In the genomic region with DNA sequence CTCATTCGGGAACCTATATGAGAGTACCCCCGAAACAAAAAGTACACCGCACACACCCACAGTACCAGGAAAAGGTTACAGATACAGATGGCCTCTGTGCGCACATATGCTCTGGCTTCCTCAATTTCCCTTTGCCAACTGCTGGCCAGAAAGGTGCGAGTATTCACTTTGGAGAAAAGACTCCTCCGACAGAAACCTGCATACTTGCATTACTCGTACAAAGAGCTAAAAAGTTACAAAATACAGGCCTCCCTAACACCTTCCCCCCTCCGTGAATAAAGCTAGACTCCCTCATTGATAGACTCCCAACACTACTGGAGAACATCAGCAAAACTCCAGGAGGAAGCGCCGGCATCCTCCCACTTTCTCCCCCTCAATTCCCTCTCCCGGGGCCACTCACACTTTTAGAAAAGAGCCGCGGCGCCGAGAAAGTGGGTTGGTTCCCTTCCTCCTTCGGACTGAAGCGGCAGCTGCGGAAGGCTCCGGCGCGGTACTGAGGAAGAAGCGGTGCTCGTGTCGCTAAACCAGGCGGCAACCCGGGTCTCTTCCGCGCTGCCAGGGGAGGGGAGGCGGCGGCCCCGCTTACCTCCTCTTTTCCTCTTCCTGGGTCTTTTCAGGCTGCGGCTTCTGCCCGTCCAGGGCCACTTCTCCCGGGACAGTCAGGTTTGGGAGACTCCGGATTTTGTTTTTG, we compare ENCODE assay signal across 8 cellular contexts. TPM values are rescaled to one million over a fixed set of nuclear protein-coding genes. Genes with fewer than 3 reads are reported as not detected.
A peak's percentile ranks its signal among the peaks of the same experiment; 100 is the strongest.
DNase-seq lines count a peak whose midpoint lies in the region; ATAC-seq, FAIRE-seq and TF ChIP-seq lines count a peak whose summit lies in the region.

No MANE protein-coding gene starts in this region.

- peaks cover 5% of the 10 kb centered on the region for H3K9me1 ChIP-seq in keratinocyte (ENCODE audit: control insufficient read depth, extremely low read depth, insufficient read depth, low read length)

- POLR2A ChIA-PET in HEK293T (lab: Yijun Ruan, JAX) = interaction anchor here (0.8 to 1.3 kb wide), 6 partner anchors 9 to 98 kb away, joined by 3 to 4 read pairs (median 3); no protein-coding TSS in a partner anchor

- dilution Hi-C loops in keratinocyte (cut with MboI; ENCODE audit: extremely low pct_ligation_motif_present, low sequenced_read_pairs) = no loop called here

- H3K36me3 ChIP-seq in brain microvascular endothelial cell (replicated peaks) (no peaks in the 10 kb centered on the region), keratinocyte (ENCODE audit: control insufficient read depth in 2 of 2, extremely low read depth in 1 of 2, insufficient read depth in 2 of 2, low read length in 2 of 2) (peaks cover 4% of the 10 kb centered on the region in 2 experiments)

- peak overlapping the region; percentile 73 for H3K4me2 ChIP-seq in keratinocyte (ENCODE audit: control insufficient read depth, extremely low read depth, insufficient read depth, low read depth, low read length)

- H3K4me3 ChIP-seq in AG10803 (ENCODE audit: low read length) = peak overlapping the region; percentile 72
- peak overlapping the region; percentile 99 for H3K4me3 ChIP-seq in brain microvascular endothelial cell (ENCODE audit: low read depth, low read length)
- peak overlapping the region; percentile 80 to 83 (median 80) for H3K4me3 ChIP-seq in keratinocyte (ENCODE audit: control insufficient read depth in 2 of 3, extremely low read depth in 1 of 3, insufficient read depth in 2 of 3, low read depth in 1 of 3, low read length in 3 of 3)

- H3K9ac ChIP-seq in keratinocyte (ENCODE audit: control insufficient read depth, extremely low read depth, insufficient read depth, low read length) = peak overlapping the region; percentile 97

- CTCF ChIA-PET in HEK293T (lab: Yijun Ruan, JAX) = interaction anchor here (0.6 kb wide), 1 partner anchor 107 kb away, joined by 3 read pairs; no protein-coding TSS in a partner anchor

- H2AFZ ChIP-seq in keratinocyte (ENCODE audit: control insufficient read depth, low read length) = no peak overlapping the region

- in situ Hi-C loops in brain microvascular endothelial cell (cut with HindIII; ENCODE audit: low pct_ligation_motif_present, low sequenced_read_pairs) = no loop called here

- no peaks in the 10 kb centered on the region for H4K20me1 ChIP-seq in keratinocyte (ENCODE audit: control insufficient read depth, extremely low read depth, insufficient read depth, low read length)

- ATAC-seq in GM21515 (IDR thresholded peaks at IDR 0.05; ENCODE audit: unreplicated experiment) = no peak

- TF ChIP-seq CTCF in AG10803 (conservative IDR thresholded peaks at IDR 0.05; ENCODE audit: low read length) = no peak
- TF ChIP-seq CTCF in brain microvascular endothelial cell (IDR thresholded peaks at IDR 0.05; ENCODE audit: low read depth, low read length, missing control alignments) = no peak
- no peak for TF ChIP-seq CTCF in keratinocyte (optimal IDR thresholded peaks at IDR 0.05 in 1 of 3, IDR thresholded peaks at IDR 0.05 in 1 of 3, conservative IDR thresholded peaks at IDR 0.05 in 1 of 3; ENCODE audit: extremely low read depth in 1 of 3, insufficient read depth in 2 of 3, low read length in 3 of 3)

- no peak for FAIRE-seq in keratinocyte (lab: Jason Lieb, UNC)

- DNase-seq in AG10803 (ENCODE audit: low read depth) = peak; percentile 12
- peak; percentile 31 for DNase-seq in HEK293T (ENCODE audit: extremely low spot score)
- DNase-seq in T-helper 2 cell = peak in 4 of 5 experiments; percentile 29 to 76 (median 40)
- DNase-seq in brain microvascular endothelial cell = no peak
- no peak for DNase-seq in keratinocyte (ENCODE audit: low read depth, low spot score)
- peak in 3 of 4 experiments; percentile 11 to 34 (median 19) for DNase-seq in stimulated activated CD4-positive, alpha-beta T cell treated with anti-CD3 and anti-CD28 coated beads, Interleukin-1b, Interleukin-23, amount 100 ng/mL, for 24 hours (ENCODE audit: low read depth in 4 of 4, low spot score in 1 of 4)
- DNase-seq in SW 1271 (lab: John Stamatoyannopoulos, UW) = no peak

- H3K27ac ChIP-seq in brain microvascular endothelial cell (no peak overlapping the region), keratinocyte (ENCODE audit: control insufficient read depth, insufficient read depth, low read length) (peak overlapping the region; percentile 98)

- peaks cover 20% of the 10 kb centered on the region for H3K4me1 ChIP-seq in keratinocyte (ENCODE audit: control insufficient read depth, extremely low read depth, insufficient read depth, low read length)

- H3K27me3 ChIP-seq in brain microvascular endothelial cell (replicated peaks) = no peaks in the 10 kb centered on the region
- H3K27me3 ChIP-seq in keratinocyte (ENCODE audit: control insufficient read depth, extremely low read depth, insufficient read depth, low read length) = no peaks in the 10 kb centered on the region

- no peaks in the 10 kb centered on the region for H3K9me3 ChIP-seq in keratinocyte (ENCODE audit: control insufficient read depth, low read depth, low read length)

- peaks cover 88% of the 10 kb centered on the region for H3K79me2 ChIP-seq in keratinocyte (ENCODE audit: control insufficient read depth, insufficient read depth, low read length)

TF ChIP-seq in HEK293T, 16 proteins besides CTCF, POLR2A, EP300 and RAD21:
- TF ChIP-seq ARNT (IDR thresholded peaks at IDR 0.05) (no peak), ELF4 (IDR thresholded peaks at IDR 0.05) (no peak), BHLHE40 (IDR thresholded peaks at IDR 0.05; ENCODE audit: borderline replicate concordance) (no peak), ZNF384 (IDR thresholded peaks at IDR 0.05) (no peak), LEF1 (IDR thresholded peaks at IDR 0.05; ENCODE audit: borderline replicate concordance) (no peak), SUZ12 (IDR thresholded peaks at IDR 0.05) (no peak)

RNA-seq across cellular contexts. Expression of gene FBXW7, which starts 1.2 kb away (rescaled TPM):
- polyA plus RNA-seq in keratinocyte = 27.0 to 39.6 TPM (median 35.4 TPM) in 3 replicates
- polyA plus RNA-seq in keratinocyte (2011; ENCODE audit: low read depth) = 185 TPM
- polyA plus RNA-seq in keratinocyte (2011; cell fraction: cytosol; rRNA removed) = 8.4 and 11.6 TPM in 2 replicates
- polyA plus RNA-seq in keratinocyte (2011; cell fraction: nucleus; rRNA removed) = 67.7 and 109 TPM in 2 replicates
- polyA plus RNA-seq in keratinocyte (2012; ENCODE audit: low replicate concordance) = 20.9 and 57.8 TPM in 2 replicates
- 9.6 to 91.9 TPM (median 47.3 TPM) in 3 replicates for polyA minus RNA-seq in keratinocyte
- 20.5 TPM for polyA minus RNA-seq in keratinocyte (2011; cell fraction: cytosol; rRNA and poly(A)+ RNA removed)
- polyA minus RNA-seq in keratinocyte (2011; cell fraction: nucleus; rRNA and poly(A)+ RNA removed) = 52.7 and 81.0 TPM in 2 replicates

Comparison
In these comparisons a context has a peak if more than half of its experiments do, and no peak if none do; other contexts are left out.
1. DNase-seq: peak in AG10803 (single experiment), HEK293T (single experiment), T-helper 2 cell (4 of 5) and stimulated activated CD4-positive, alpha-beta T cell treated with anti-CD3 and anti-CD28 coated beads, Interleukin-1b, Interleukin-23, amount 100 ng/mL, for 24 hours (3 of 4); none in brain microvascular endothelial cell (single experiment), keratinocyte (single experiment) and SW 1271 (0 of 2).
2. Peak in every context shown above with its lines, with median percentiles within 50 percentile points of each other: H3K4me3 ChIP-seq.